Comparison of ENCODE assay signal across 27 cellular contexts in genomic region chr1:185263292-185263691, GRCh38.
"Had no signal": no experiment of that assay in that cellular context is flagged by ENCODE, and none has a peak within 500 bp of the region (broad histone marks: within the 10 kb centered on the region; RNA-seq: fewer than 3 reads in every experiment).

No MANE protein-coding gene starts in this region.

- H3K36me3 ChIP-seq: stomach, suprapubic skin, thoracic aorta, thyroid gland, tibial nerve, transverse colon, upper lobe of left lung, upper lobe of right lung, uterus, vagina had no signal

- H3K9me3 ChIP-seq: stomach, suprapubic skin, testis, thoracic aorta, thyroid gland, tibial artery, tibial nerve, transverse colon, upper lobe of left lung, upper lobe of right lung, uterus, vagina had no signal

- FAIRE-seq: urothelium cell line had no signal

- H3K27ac ChIP-seq: stomach, suprapubic skin, testis, thoracic aorta, thyroid gland, tibial artery, tibial nerve, transverse colon, upper lobe of left lung, upper lobe of right lung, uterus, vagina had no signal

- H3K27me3 ChIP-seq: stomach, suprapubic skin, testis, thyroid gland, tibial artery, tibial nerve, transverse colon, upper lobe of left lung, upper lobe of right lung, uterus, vagina had no signal

- DNase-seq: stimulated activated CD4-positive, alpha-beta T cell treated with anti-CD3 and anti-CD28 coated beads, Interleukin-2, amount 100 ng/mL, for 48 hours; stimulated activated CD4-positive, alpha-beta T cell treated with anti-CD3 and anti-CD28 coated beads, Interleukin-4, amount 100 ng/mL, for 1 hour; stimulated activated CD4-positive, alpha-beta T cell treated with anti-CD3 and anti-CD28 coated beads, Interleukin-4, amount 100 ng/mL, for 24 hours; stimulated activated CD4-positive, alpha-beta T cell treated with anti-CD3 and anti-CD28 coated beads, Interleukin-4, amount 100 ng/mL, for 4 hours; stimulated activated CD8-positive, alpha-beta memory T cell treated with anti-CD3 and anti-CD28 coated beads, Interleukin-4, amount 100 ng/mL, for 48 hours; stimulated activated naive B cell treated with anti-CD40 and anti-IgM and Interleukin-4, amounts not matched to agents 10 μg/mL and 1 μg/mL and 100 μg/mL, for 72 hours; stimulated activated naive CD4-positive, alpha-beta T cell; stimulated activated naive CD4-positive, alpha-beta T cell treated with Interleukin-2 at 50 U/mL for 16 hours; stimulated activated naive CD8-positive, alpha-beta T cell treated with anti-CD3 and anti-CD28 coated beads, Interleukin-15, amount 100 ng/mL, for 72 hours; stimulated activated naive CD8-positive, alpha-beta T cell treated with anti-CD3 and anti-CD28 coated beads, Interleukin-15, Interleukin-2, amounts not matched to agents 100 U/mL and 50 U/mL, for 24 hours; stomach; substantia nigra; testis; thyroid gland; tibial artery; transverse colon; trophoblast cell; upper lobe of left lung; upper lobe of right lung; uterus had no signal

- H3K4me1 ChIP-seq: suprapubic skin, thyroid gland, transverse colon, upper lobe of right lung, uterus, vagina had no signal

- ATAC-seq: stimulated activated effector memory CD8-positive, alpha-beta T cell treated with anti-CD3 and anti-CD28 coated beads, Interleukin-12 subunit alpha, Interleukin-12 subunit beta, amount 100 ng/mL, for 72 hours; stimulated activated memory B cell treated with anti-CD40 and anti-IgM and Interleukin-4, amounts not matched to agents 10 μg/mL and 1 μg/mL and 100 μg/mL, for 72 hours; stimulated activated naive B cell treated with anti-CD40 and anti-IgM and Interleukin-4, amounts not matched to agents 10 μg/mL and 1 μg/mL and 100 μg/mL, for 72 hours; stimulated activated naive CD8-positive, alpha-beta T cell treated with anti-CD3 and anti-CD28 coated beads, Interleukin-15, amount 100 ng/mL, for 72 hours; stimulated activated naive CD8-positive, alpha-beta T cell treated with anti-CD3 and anti-CD28 coated beads, Interleukin-15, Interleukin-2, amounts not matched to agents 100 U/mL and 50 U/mL, for 24 hours; upper lobe of right lung had no signal

- H3K4me3 ChIP-seq: stomach, suprapubic skin, testis, thoracic aorta, thyroid gland, tibial artery, tibial nerve, transverse colon, upper lobe of left lung, upper lobe of right lung, uterus, vagina had no signal
